8 cellular contexts compared by ENCODE assay signal in genomic region chr12:6647083-6647604, GRCh38. TPM values are rescaled to one million over a fixed set of nuclear protein-coding genes. Genes with fewer than 3 reads are reported as not detected.
DNase-seq lines count a peak whose midpoint lies in the region; ATAC-seq, FAIRE-seq and TF ChIP-seq lines count a peak whose summit lies in the region.

ACRBP (minus strand) TSS chr12:6647432; CDS start chr12:6647366, 66 bp downstream.

- peak within 1 kb of the TSS; percentile 4 to 49 for H3K27ac Mint-ChIP-seq in T-cell

- peak within 1 kb of the TSS; percentile 63 to 83 (median 64) for H3K4me3 Mint-ChIP-seq in T-cell

- no peak within 1 kb of the TSS for H3K14ac ChIP-seq in mesenchymal stem cell (ENCODE audit: low read length in 2 of 2)

- CTCF ChIA-PET in T-cell (lab: Charles Lee) (no interaction called here), endothelial cell of umbilical vein (lab: Charles Lee) (interaction anchor here (0.7 kb wide), 1 partner anchor 27 kb away, joined by 3 read pairs; no protein-coding TSS in a partner anchor)

- H3K27me3 Mint-ChIP-seq in T-cell: no peaks in the 10 kb centered on the region

- no peak within 1 kb of the TSS for H4K91ac ChIP-seq in mesenchymal stem cell (ENCODE audit: low read length)

- H4K8ac ChIP-seq in mesenchymal stem cell (ENCODE audit: low read length): peak within 1 kb of the TSS; percentile 52

- H3K9me3 ChIP-seq in endothelial cell of umbilical vein (replicated peaks; ENCODE audit: control insufficient read depth, insufficient read depth, low read length) (no peaks in the 10 kb centered on the region), mesenchymal stem cell (ENCODE audit: control insufficient read depth, low read length) (peaks cover 24% of the 10 kb centered on the region)

- no peak within 1 kb of the TSS for H3K4ac ChIP-seq in mesenchymal stem cell (ENCODE audit: low read depth in 1 of 2, low read length in 2 of 2)

- H3K23ac ChIP-seq in mesenchymal stem cell (ENCODE audit: low read length in 2 of 2): no peak within 1 kb of the TSS

- dilution Hi-C loops in endothelial cell of umbilical vein (cut with MboI; ENCODE audit: extremely low pct_ligation_motif_present, low sequenced_read_pairs): no loop called here

- H3K9me3 Mint-ChIP-seq in T-cell: peaks cover 0 to 14% (median 4%) of the 10 kb centered on the region in 3 donors

- H3K4me2 ChIP-seq in endothelial cell of umbilical vein (ENCODE audit: insufficient read depth, low read length) (peak within 1 kb of the TSS; percentile 56), mesenchymal stem cell (ENCODE audit: low read length, poor library complexity, severe bottlenecking) (no peak within 1 kb of the TSS)

- POLR2A ChIA-PET in T-cell (lab: Charles Lee) (no interaction called here), endothelial cell of umbilical vein (lab: Charles Lee) (interaction anchor here (0.5 to 0.7 kb wide), 2 partner anchors 41 to 100 kb away, joined by 3 read pairs; no protein-coding TSS in a partner anchor)

- no peak within 1 kb of the TSS for H2BK120ac ChIP-seq in mesenchymal stem cell (ENCODE audit: low read depth, low read length)

- H3K4me1 ChIP-seq in endothelial cell of umbilical vein (ENCODE audit: control insufficient read depth, extremely low read depth, insufficient read depth, low read length): peaks cover 3% of the 10 kb centered on the region
- H3K4me1 ChIP-seq in mesenchymal stem cell (ENCODE audit: control insufficient read depth, insufficient read depth, low read depth, low read length): no peaks in the 10 kb centered on the region

- H3K79me1 ChIP-seq in mesenchymal stem cell (replicated peaks; ENCODE audit: low read length, poor library complexity, severe bottlenecking): peaks cover 2% of the 10 kb centered on the region

- DNase-seq in activated CD8-positive, alpha-beta memory T cell treated with anti-CD3 and anti-CD28 coated beads for 24 hours: peak; percentile 69
- DNase-seq in activated CD8-positive, alpha-beta memory T cell treated with anti-CD3 and anti-CD28 coated beads, Interleukin-2, amount 50 U/mL, for 4 hours: no peak
- DNase-seq in T-cell (peak in 8 of 34 experiments; percentile 7 to 37 (median 18)), endothelial cell of umbilical vein (ENCODE audit: low read depth, low spot score) (peak; percentile 73), mesenchymal stem cell (peak; percentile 34), stromal cell of bone marrow (ENCODE audit: low read depth) (peak; percentile 29), NCI-H69 (lab: John Stamatoyannopoulos, UW) (no peak)

- H3K9ac ChIP-seq in endothelial cell of umbilical vein (replicated peaks; ENCODE audit: extremely low read depth, insufficient read depth, low read length) (peak within 1 kb of the TSS; percentile 25), mesenchymal stem cell (ENCODE audit: low read length) (peak within 1 kb of the TSS; percentile 76)

- peak; percentile 87 for FAIRE-seq in endothelial cell of umbilical vein (lab: Jason Lieb, UNC)

- H2BK15ac ChIP-seq in mesenchymal stem cell (ENCODE audit: low read depth, poor library complexity, severe bottlenecking): no peak within 1 kb of the TSS

- H3K27me3 ChIP-seq in endothelial cell of umbilical vein (ENCODE audit: control insufficient read depth in 2 of 2, insufficient read depth in 2 of 2, low read length in 2 of 2): no peaks in the 10 kb centered on the region
- peaks cover 0 to 4% of the 10 kb centered on the region in 2 experiments for H3K27me3 ChIP-seq in mesenchymal stem cell (ENCODE audit: control insufficient read depth in 1 of 2, insufficient read depth in 1 of 2, low read length in 2 of 2)

- no peaks in the 10 kb centered on the region for H3K79me2 ChIP-seq in endothelial cell of umbilical vein (ENCODE audit: control insufficient read depth, insufficient read depth, low read length)

- 23% methylated on average over 38 of the region's 38 CpGs for WGBS in mesenchymal stem cell

- intact Hi-C loops in endothelial cell of umbilical vein (cut with micrococcal nuclease): loop anchor here (1.0 to 2.0 kb wide), 2 partner anchors 16 to 29 kb away; partner anchors contain the start of gene ING4

- peaks cover 41% of the 10 kb centered on the region for H3K36me3 Mint-ChIP-seq in T-cell

- ATAC-seq in T-cell (replicated peaks in 1 of 4) (peak; percentile 52 to 85 (median 79)), GM21576 (IDR thresholded peaks at IDR 0.05; ENCODE audit: unreplicated experiment) (no peak)

- H2AFZ ChIP-seq in endothelial cell of umbilical vein (ENCODE audit: low read depth, low read length) (peak within 1 kb of the TSS; percentile 77), mesenchymal stem cell (ENCODE audit: low read depth, low read length) (peak within 1 kb of the TSS; percentile 57)

- peaks cover 10 to 25% (median 16%) of the 10 kb centered on the region in 3 donors for H3K4me1 Mint-ChIP-seq in T-cell

- H3K27ac ChIP-seq in endothelial cell of umbilical vein (ENCODE audit: insufficient read depth, low read depth, low read length) (no peak within 1 kb of the TSS), mesenchymal stem cell (ENCODE audit: low read length, poor library complexity, severe bottlenecking) (no peak within 1 kb of the TSS)

- TF ChIP-seq POLR2A in endothelial cell of umbilical vein (IDR thresholded peaks at IDR 0.05; ENCODE audit: low read depth, low read length): peak; percentile 88

- H3K36me3 ChIP-seq in endothelial cell of umbilical vein (ENCODE audit: control insufficient read depth in 2 of 2, extremely low read depth in 1 of 2, insufficient read depth in 2 of 2, low read length in 2 of 2) (peaks cover 2 to 12% of the 10 kb centered on the region in 2 experiments), mesenchymal stem cell (ENCODE audit: control insufficient read depth in 1 of 2, insufficient read depth in 2 of 2, low read depth in 1 of 2, low read length in 2 of 2) (peaks cover 30 to 57% of the 10 kb centered on the region in 2 experiments)

- BruUV-seq in endothelial cell of umbilical vein (replicated peaks; lab: Mats Ljungman, UMichigan): TSS peak; percentile 40

- H2AK5ac ChIP-seq in mesenchymal stem cell (ENCODE audit: low read length, severe bottlenecking): no peak within 1 kb of the TSS

- no peak within 1 kb of the TSS for H2BK12ac ChIP-seq in mesenchymal stem cell (ENCODE audit: low read length in 2 of 2)

- no peak within 1 kb of the TSS for H2BK5ac ChIP-seq in mesenchymal stem cell (ENCODE audit: low read depth, low read length, poor library complexity, severe bottlenecking)

- no peaks in the 10 kb centered on the region for H3K9me1 ChIP-seq in endothelial cell of umbilical vein (replicated peaks; ENCODE audit: control insufficient read depth, extremely low read depth, insufficient read depth, low read length)

- no peak for TF ChIP-seq CTCF in endothelial cell of umbilical vein (IDR thresholded peaks at IDR 0.05; ENCODE audit: extremely low read depth in 1 of 2, insufficient read depth in 1 of 2, low read depth in 1 of 2, low read length in 2 of 2)

- H3K4me3 ChIP-seq in endothelial cell of umbilical vein (replicated peaks in 1 of 3; ENCODE audit: insufficient read depth in 1 of 3, low read depth in 1 of 3, low read length in 3 of 3): peak within 1 kb of the TSS; percentile 31 to 56 (median 48)
- H3K4me3 ChIP-seq in mesenchymal stem cell (ENCODE audit: insufficient read depth in 1 of 2, low read depth in 1 of 2, low read length in 2 of 2): peak within 1 kb of the TSS in 1 of 2 experiments; percentile 77

- no peak within 1 kb of the TSS for H3K18ac ChIP-seq in mesenchymal stem cell (ENCODE audit: low read depth in 1 of 2, low read length in 2 of 2)

- no peaks in the 10 kb centered on the region for H4K20me1 ChIP-seq in endothelial cell of umbilical vein (replicated peaks; ENCODE audit: control insufficient read depth, extremely low read depth, insufficient read depth, low read length)

TF ChIP-seq in endothelial cell of umbilical vein, 7 proteins besides CTCF, POLR2A, EP300 and RAD21:
- no peak for TF ChIP-seq FOS (IDR thresholded peaks at IDR 0.05; ENCODE audit: borderline replicate concordance, insufficient read depth, low read length)
- TF ChIP-seq GATA2 (IDR thresholded peaks at IDR 0.05; ENCODE audit: insufficient read depth, insufficient read length, low read depth, low read length): no peak
- no peak for TF ChIP-seq JUN (IDR thresholded peaks at IDR 0.05; ENCODE audit: borderline replicate concordance, insufficient read depth, insufficient read length, low read depth)
- TF ChIP-seq POLR2AphosphoS5 (IDR thresholded peaks at IDR 0.05; ENCODE audit: insufficient read depth, low read depth, low read length): peak; percentile 64

RNA-seq across cellular contexts. Expression of gene ACRBP, which starts in this region (rescaled TPM):
- total RNA-seq in T-cell: 10 to 100 TPM in 1 of 5 donors, 1 to 10 TPM in 4; 2.4 to 11.1 (median 6.5) TPM
- total RNA-seq in endothelial cell of umbilical vein: 0.97 and 1.3 TPM in 2 replicates
- polyA plus RNA-seq in endothelial cell of umbilical vein: 5.5 and 5.7 TPM in 2 replicates
- 2.0 and 3.4 TPM in 2 replicates for polyA plus RNA-seq in endothelial cell of umbilical vein (2011; cell fraction: cytosol; rRNA removed)
- 2.5 and 3.2 TPM in 2 replicates for polyA plus RNA-seq in endothelial cell of umbilical vein (2011; cell fraction: nucleus; rRNA removed)
- 0.32 and 0.82 TPM in 2 replicates for polyA plus RNA-seq in endothelial cell of umbilical vein (2012)
- 4.5 and 5.2 TPM in 2 replicates for polyA minus RNA-seq in endothelial cell of umbilical vein
- not detected for polyA minus RNA-seq in endothelial cell of umbilical vein (2011; cell fraction: cytosol; rRNA and poly(A)+ RNA removed)
- 1.6 and 1.8 TPM in 2 replicates for polyA minus RNA-seq in endothelial cell of umbilical vein (2011; cell fraction: nucleus; rRNA and poly(A)+ RNA removed)
- polyA plus RNA-seq in mesenchymal stem cell (2013, experiment 1 of 2): 0.30 TPM
- polyA plus RNA-seq in mesenchymal stem cell (2013, experiment 2 of 2): 0.29 TPM

Comparison
In these comparisons a context has a peak if more than half of its experiments do, and no peak if none do; other contexts are left out.
1. DNase-seq: peak in activated CD8-positive, alpha-beta memory T cell treated with anti-CD3 and anti-CD28 coated beads for 24 hours (single experiment), endothelial cell of umbilical vein (single experiment), mesenchymal stem cell (single experiment) and stromal cell of bone marrow (single experiment); none in activated CD8-positive, alpha-beta memory T cell treated with anti-CD3 and anti-CD28 coated beads, Interleukin-2, amount 50 U/mL, for 4 hours (single experiment) and NCI-H69 (single experiment).